Comparison of ENCODE assay signal across 16 cellular contexts in genomic region chr6:78639505-78640110, GRCh38.
DNase-seq lines count a peak whose midpoint lies in the region; ATAC-seq, FAIRE-seq and TF ChIP-seq lines count a peak whose summit lies in the region.
"Had no signal": no experiment of that assay in that cellular context is flagged by ENCODE, and none has a peak within 500 bp of the region (broad histone marks: within the 10 kb centered on the region; RNA-seq: fewer than 3 reads in every experiment).

No MANE protein-coding gene starts in this region.

- H3K27ac ChIP-seq in VCaP (peak overlapping the region; percentile 83), small intestine (ENCODE audit: low read depth in 1 of 2, low read length in 1 of 2) (no peak overlapping the region)
- H3K27ac ChIP-seq: HL-60 had no signal

- no peak overlapping the region for H3K4me3 ChIP-seq in small intestine (ENCODE audit: low read depth in 1 of 2, low read length in 2 of 2)

- DNase-seq in left colon = no peak
- peak; percentile 35 for DNase-seq in small intestine
- DNase-seq in SW 1271 (lab: John Stamatoyannopoulos, UW) = no peak
- DNase-seq: C1 segment of cervical spinal cord; CD4-positive, alpha-beta T cell; DMS79; GDM1; HCEC 1CT; HFFc6 had no signal

- no peaks in the 10 kb centered on the region for H3K9me3 ChIP-seq in small intestine (ENCODE audit: control insufficient read depth, low read depth)

- no peaks in the 10 kb centered on the region for H3K4me1 ChIP-seq in small intestine (ENCODE audit: control insufficient read depth in 2 of 2, insufficient read depth in 1 of 2, low read depth in 1 of 2, low read length in 1 of 2)

- H3K36me3 ChIP-seq in small intestine (ENCODE audit: control insufficient read depth in 2 of 2, insufficient read depth in 2 of 2, low read length in 2 of 2) = no peaks in the 10 kb centered on the region

- FAIRE-seq in G401.6 (lab: Jason Lieb, UNC) (peak; percentile 39), small intestine (lab: Jason Lieb, UNC) (peak; percentile 89)
- FAIRE-seq: A204.1, GM12892 had no signal

- 30 to 70% (median 32%) methylated on average over 4 of the region's 4 CpGs for WGBS in small intestine, 3 donors

- ATAC-seq in left colon = peak; percentile 88
- ATAC-seq in GM21360 (IDR thresholded peaks at IDR 0.05; ENCODE audit: unreplicated experiment) = no peak
- ATAC-seq in HG03457 (IDR thresholded peaks at IDR 0.05; ENCODE audit: unreplicated experiment) = no peak

- intact Hi-C loops in left colon (cut with DNase I, micrococcal nuclease) = no loop called here

- no peaks in the 10 kb centered on the region for H3K27me3 ChIP-seq in small intestine (ENCODE audit: control insufficient read depth in 2 of 2, insufficient read depth in 2 of 2, low read length in 2 of 2)

- no peak for TF ChIP-seq CTCF in VCaP (conservative IDR thresholded peaks at IDR 0.05)
